In genomic region chr7:90857595-90857994, GRCh38 we compare ENCODE assay signal across 29 cellular contexts.
A peak's percentile ranks its signal among the peaks of the same experiment; 100 is the strongest.
DNase-seq lines count a peak whose midpoint lies in the region; ATAC-seq and TF ChIP-seq lines count a peak whose summit lies in the region.
"Had no signal": no experiment of that assay in that cellular context is flagged by ENCODE, and none has a peak within 500 bp of the region (broad histone marks: within the 10 kb centered on the region; RNA-seq: fewer than 3 reads in every experiment).

No MANE protein-coding gene starts in this region.

- DNase-seq in D341Med (ENCODE audit: low spot score) (peak; percentile 51), GM12865 (ENCODE audit: low read depth) (peak; percentile 20), astrocyte of the hippocampus (ENCODE audit: low read depth, low spot score) (peak; percentile 20), left ventricle myocardium superior (peak; percentile 24), SKM-1 treated with dmso at 0.1 percent for 144 hours (lab: John Stamatoyannopoulos, UW; ENCODE audit: unreplicated experiment) (no peak), T-helper 17 cell (no peak), head of caudate nucleus (no peak)
- DNase-seq in stimulated activated naive CD4-positive, alpha-beta T cell (lab: John Stamatoyannopoulos, UW), result no peak
- DNase-seq: activated CD4-positive, alpha-beta T cell treated with anti-CD3 and anti-CD28 coated beads, Interleukin-2, amount 50 U/mL, for 1 hour; activated naive CD4-positive, alpha-beta T cell; activated T-cell treated with anti-CD3 and anti-CD28 coated beads, Interleukin-2, amount 50 U/mL, for 72 hours; Caco-2; effector memory CD8-positive, alpha-beta T cell; foreskin keratinocyte; H7; hippocampal formation; left lung; naive B cell; NCI-H1105 treated with DMSO at 0.1 percent for 48 hours; NCI-H2107; PC-3; T-helper 9 cell; uterus; WERI-Rb-1 had no signal

- no peak overlapping the region for H3K4me3 ChIP-seq in GM12865 (ENCODE audit: low read depth, low read length)
- H3K4me3 ChIP-seq: coronary artery, K562, left lung, thoracic aorta, uterus had no signal

- no peaks in the 10 kb centered on the region for H3K4me1 Mint-ChIP-seq in T-helper 17 cell

- no peaks in the 10 kb centered on the region for H3K27me3 Mint-ChIP-seq in T-helper 17 cell
- H3K27me3 Mint-ChIP-seq: brain; effector memory CD8-positive, alpha-beta T cell; naive B cell; stimulated activated naive CD8-positive, alpha-beta T cell treated with anti-CD3 and anti-CD28 coated beads, Interleukin-15, Interleukin-2, amounts not matched to agents 100 ng/mL and 50 ng/mL, for 24 hours had no signal

- intact Hi-C loops in left ventricle myocardium superior (cut with micrococcal nuclease) (no loop called here), head of caudate nucleus (cut with DNase I) (no loop called here)

- H3K9me3 ChIP-seq in T-helper 17 cell (ENCODE audit: control insufficient read depth, low read length, poor library complexity, severe bottlenecking), result no peaks in the 10 kb centered on the region
- H3K9me3 ChIP-seq: Caco-2, left lung, thoracic aorta, uterus had no signal

- no peak overlapping the region for H3K27ac Mint-ChIP-seq in T-helper 17 cell
- H3K27ac Mint-ChIP-seq: activated T-cell treated with anti-CD3 and anti-CD28 coated beads, Interleukin-2, amount 50 U/mL, for 72 hours; effector memory CD8-positive, alpha-beta T cell; stimulated activated naive CD8-positive, alpha-beta T cell treated with anti-CD3 and anti-CD28 coated beads, Interleukin-15, Interleukin-2, amounts not matched to agents 100 ng/mL and 50 ng/mL, for 24 hours had no signal

- H3K36me3 Mint-ChIP-seq in T-helper 17 cell (ENCODE audit: low read depth), result no peaks in the 10 kb centered on the region
- H3K36me3 Mint-ChIP-seq: brain had no signal

- peak; percentile 88 for ATAC-seq in left ventricle myocardium superior
- no peak for ATAC-seq in T-helper 17 cell
- ATAC-seq: activated T-cell treated with anti-CD3 and anti-CD28 coated beads, Interleukin-2, amount 50 U/mL, for 72 hours; effector memory CD8-positive, alpha-beta T cell; foreskin keratinocyte; K562; left lung; PC-3 had no signal

- no peak for TF ChIP-seq CTCF in GM12865 (IDR thresholded peaks at IDR 0.05; ENCODE audit: insufficient read depth, low read depth, low read length, missing control alignments)

- H3K4me3 Mint-ChIP-seq in T-helper 17 cell, result no peak overlapping the region
- H3K4me3 Mint-ChIP-seq: activated T-cell treated with anti-CD3 and anti-CD28 coated beads, Interleukin-2, amount 50 U/mL, for 72 hours; brain; effector memory CD8-positive, alpha-beta T cell; naive B cell; stimulated activated naive CD8-positive, alpha-beta T cell treated with anti-CD3 and anti-CD28 coated beads, Interleukin-15, Interleukin-2, amounts not matched to agents 100 ng/mL and 50 ng/mL, for 24 hours had no signal

Comparison
In these comparisons a context has a peak if more than half of its experiments do, and no peak if none do; other contexts are left out.
1. DNase-seq: peak in D341Med (single experiment), GM12865 (single experiment), astrocyte of the hippocampus (single experiment) and left ventricle myocardium superior (single experiment); none in stimulated activated naive CD4-positive, alpha-beta T cell (0 of 6), SKM-1 treated with dmso at 0.1 percent for 144 hours (single experiment), T-helper 17 cell (0 of 3) and head of caudate nucleus (0 of 42).